ENCODE assay signal across 12 cellular contexts in genomic region chr5:88792144-88792840, GRCh38.
DNase-seq lines count a peak whose midpoint lies in the region; ATAC-seq lines count a peak whose summit lies in the region.
"Had no signal": no experiment of that assay in that cellular context is flagged by ENCODE, and none has a peak within 500 bp of the region (broad histone marks: within the 10 kb centered on the region; RNA-seq: fewer than 3 reads in every experiment).

No MANE protein-coding gene starts in this region.

- H3K27me3 Mint-ChIP-seq in naive thymus-derived CD8-positive, alpha-beta T cell: peaks cover 0 to 3% (median 0%) of the 10 kb centered on the region in 5 donors
- H3K27me3 Mint-ChIP-seq: activated CD4-positive, alpha-beta T cell treated with anti-CD3 and anti-CD28 coated beads, Interleukin-2, amount 10 ng/mL, durations not matched to agents 24 days and 14 days had no signal

- H3K9ac ChIP-seq in mesenchymal stem cell (ENCODE audit: low read length): peak overlapping the region; percentile 11

- no peak overlapping the region for H2AK5ac ChIP-seq in mesenchymal stem cell (ENCODE audit: low read length, severe bottlenecking)

- H2BK15ac ChIP-seq in mesenchymal stem cell (ENCODE audit: low read depth, poor library complexity, severe bottlenecking): no peak overlapping the region

- no peak overlapping the region for H3K4me3 ChIP-seq in mesenchymal stem cell (ENCODE audit: insufficient read depth in 1 of 2, low read depth in 1 of 2, low read length in 2 of 2)
- H3K4me3 ChIP-seq: MG63, testis had no signal

- H3K4me3 Mint-ChIP-seq in naive thymus-derived CD8-positive, alpha-beta T cell: no peak overlapping the region
- H3K4me3 Mint-ChIP-seq: activated CD4-positive, alpha-beta T cell treated with anti-CD3 and anti-CD28 coated beads, Interleukin-2, amount 10 ng/mL, durations not matched to agents 24 days and 14 days had no signal

- H3K79me1 ChIP-seq in mesenchymal stem cell (replicated peaks; ENCODE audit: low read length, poor library complexity, severe bottlenecking): no peaks in the 10 kb centered on the region

- POLR2A ChIA-PET in naive thymus-derived CD8-positive, alpha-beta T cell (lab: Charles Lee): no interaction called here

- no peak overlapping the region for H3K4me2 ChIP-seq in mesenchymal stem cell (ENCODE audit: low read length, poor library complexity, severe bottlenecking)

- H3K4me1 ChIP-seq in mesenchymal stem cell (ENCODE audit: control insufficient read depth, insufficient read depth, low read depth, low read length): no peaks in the 10 kb centered on the region
- H3K4me1 ChIP-seq: testis had no signal

- H2BK12ac ChIP-seq in mesenchymal stem cell (ENCODE audit: low read length in 2 of 2): no peak overlapping the region

- H3K36me3 ChIP-seq in mesenchymal stem cell (ENCODE audit: control insufficient read depth in 1 of 2, insufficient read depth in 2 of 2, low read depth in 1 of 2, low read length in 2 of 2): no peaks in the 10 kb centered on the region
- H3K36me3 ChIP-seq: MG63 had no signal

- no peak overlapping the region for H2AFZ ChIP-seq in mesenchymal stem cell (ENCODE audit: low read depth, low read length)

- no peak overlapping the region for H3K23ac ChIP-seq in mesenchymal stem cell (ENCODE audit: low read length in 2 of 2)

- no peak overlapping the region for H3K4ac ChIP-seq in mesenchymal stem cell (ENCODE audit: low read depth in 1 of 2, low read length in 2 of 2)

- H3K14ac ChIP-seq in mesenchymal stem cell (ENCODE audit: low read length in 2 of 2): no peak overlapping the region

- H3K27ac Mint-ChIP-seq in naive thymus-derived CD8-positive, alpha-beta T cell: no peak overlapping the region
- H3K27ac Mint-ChIP-seq: activated CD4-positive, alpha-beta T cell treated with anti-CD3 and anti-CD28 coated beads, Interleukin-2, amount 10 ng/mL, durations not matched to agents 24 days and 14 days had no signal

- peak overlapping the region; percentile 4 for H3K27ac ChIP-seq in mesenchymal stem cell (ENCODE audit: low read length, poor library complexity, severe bottlenecking)
- H3K27ac ChIP-seq: testis had no signal

- peaks cover 0 to 4% (median 0%) of the 10 kb centered on the region in 9 donors for H3K9me3 Mint-ChIP-seq in naive thymus-derived CD8-positive, alpha-beta T cell

- no peaks in the 10 kb centered on the region for H3K36me3 Mint-ChIP-seq in naive thymus-derived CD8-positive, alpha-beta T cell

- no CpG with 5 or more reads among the region's 2 CpGs for WGBS in mesenchymal stem cell

- no peaks in the 10 kb centered on the region for H3K9me3 ChIP-seq in mesenchymal stem cell (ENCODE audit: control insufficient read depth, low read length)
- H3K9me3 ChIP-seq: testis had no signal

- H2BK5ac ChIP-seq in mesenchymal stem cell (ENCODE audit: low read depth, low read length, poor library complexity, severe bottlenecking): no peak overlapping the region

- ATAC-seq in GM18909 (IDR thresholded peaks at IDR 0.05; ENCODE audit: poor library complexity, unreplicated experiment) (peak; percentile 95), HG02642 (IDR thresholded peaks at IDR 0.05; ENCODE audit: poor library complexity, unreplicated experiment) (peak; percentile 87)
- no peak for ATAC-seq in naive thymus-derived CD8-positive, alpha-beta T cell

- no peak overlapping the region for H4K8ac ChIP-seq in mesenchymal stem cell (ENCODE audit: low read length)

- H3K4me1 Mint-ChIP-seq in naive thymus-derived CD8-positive, alpha-beta T cell: peaks cover 0 to 2% (median 0%) of the 10 kb centered on the region in 4 donors
- H3K4me1 Mint-ChIP-seq: activated CD4-positive, alpha-beta T cell treated with anti-CD3 and anti-CD28 coated beads, Interleukin-2, amount 10 ng/mL, durations not matched to agents 24 days and 14 days had no signal

- H3K27me3 ChIP-seq in mesenchymal stem cell (ENCODE audit: control insufficient read depth in 1 of 2, insufficient read depth in 1 of 2, low read length in 2 of 2): no peaks in the 10 kb centered on the region
- H3K27me3 ChIP-seq: MG63, testis had no signal

- peak; percentile 58 for DNase-seq in HT1080 (ENCODE audit: low read depth)
- DNase-seq in mesenchymal stem cell: peak; percentile 15
- DNase-seq in iPS-NIHi11 (ENCODE audit: low spot score): no peak
- DNase-seq in NOMO-1 treated with dmso at 0.1 percent for 144 hours (lab: John Stamatoyannopoulos, UW; ENCODE audit: unreplicated experiment): no peak
- no peak for DNase-seq in naive thymus-derived CD8-positive, alpha-beta T cell
- DNase-seq in medulla oblongata (ENCODE audit: extremely low spot score): no peak
- DNase-seq: activated CD4-positive, alpha-beta T cell treated with anti-CD3 and anti-CD28 coated beads, Interleukin-2, amount 10 ng/mL, durations not matched to agents 24 days and 14 days; glutamatergic neuron; MG63; testis had no signal

- no peak overlapping the region for H3K18ac ChIP-seq in mesenchymal stem cell (ENCODE audit: low read depth in 1 of 2, low read length in 2 of 2)

- H4K91ac ChIP-seq in mesenchymal stem cell (ENCODE audit: low read length): no peak overlapping the region

- no peak overlapping the region for H2BK120ac ChIP-seq in mesenchymal stem cell (ENCODE audit: low read depth, low read length)

Comparison
In these comparisons a context has a peak if more than half of its experiments do, and no peak if none do; other contexts are left out.
1. ATAC-seq: peak in GM18909 (single experiment) and HG02642 (single experiment); none in naive thymus-derived CD8-positive, alpha-beta T cell (0 of 2).
2. DNase-seq: peak in HT1080 (single experiment) and mesenchymal stem cell (single experiment); none in iPS-NIHi11 (single experiment), NOMO-1 treated with dmso at 0.1 percent for 144 hours (single experiment), naive thymus-derived CD8-positive, alpha-beta T cell (0 of 10) and medulla oblongata (single experiment).